Comparison of ENCODE assay signal across 21 cellular contexts in the genomic region with DNA sequence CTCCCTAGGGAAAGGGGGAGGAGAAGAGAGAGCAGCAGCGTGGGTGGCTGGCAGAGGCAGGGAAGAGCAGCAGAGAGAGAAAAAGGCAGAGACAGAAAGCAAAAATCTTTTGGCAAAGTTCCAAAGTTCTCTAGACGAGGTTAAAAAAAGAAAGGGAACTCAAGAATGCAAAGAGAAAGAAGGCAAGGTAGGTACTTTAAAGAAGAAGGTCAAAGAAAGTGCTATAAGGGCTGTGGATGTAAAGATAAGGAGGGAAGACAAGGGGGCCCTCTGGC.
"Had no signal": no experiment of that assay in that cellular context is flagged by ENCODE, and none has a peak within 500 bp of the region (broad histone marks: within the 10 kb centered on the region; RNA-seq: fewer than 3 reads in every experiment).

No MANE protein-coding gene starts in this region.

- H3K4me1 Mint-ChIP-seq: activated naive CD4-positive, alpha-beta T cell treated with anti-CD3 and anti-CD28 coated beads, Interleukin-2, amount 10 ng/mL, durations not matched to agents 7 days and 5 days; activated naive CD8-positive, alpha-beta T cell treated with anti-CD3 and anti-CD28 coated beads, Interleukin-2, amount 50 U/mL, for 24 hours had no signal

- H3K27ac Mint-ChIP-seq: activated CD8-positive, alpha-beta T cell treated with anti-CD3 and anti-CD28 coated beads for 36 hours; activated naive CD4-positive, alpha-beta T cell treated with anti-CD3 and anti-CD28 coated beads, Interleukin-2, amount 10 ng/mL, durations not matched to agents 7 days and 5 days; activated naive CD8-positive, alpha-beta T cell treated with anti-CD3 and anti-CD28 coated beads, Interleukin-2, amount 50 U/mL, for 24 hours; activated T-cell treated with anti-CD3 and anti-CD28 coated beads, Interleukin-2, amount 50 U/mL, for 24 hours; stimulated activated naive CD8-positive, alpha-beta T cell treated with anti-CD3 and anti-CD28 coated beads, Interleukin-15, Interleukin-2, amounts not matched to agents 100 ng/mL and 50 ng/mL, for 24 hours had no signal

- ATAC-seq: activated CD8-positive, alpha-beta T cell treated with anti-CD3 and anti-CD28 coated beads for 36 hours; activated naive CD8-positive, alpha-beta T cell treated with anti-CD3 and anti-CD28 coated beads, Interleukin-2, amount 50 U/mL, for 24 hours; left lung had no signal

- DNase-seq: activated CD4-positive, alpha-beta T cell treated with anti-CD3 and anti-CD28 coated beads for 48 hours; activated CD4-positive, CD25-positive, alpha-beta regulatory T cell; activated CD8-positive, alpha-beta T cell treated with anti-CD3 and anti-CD28 coated beads for 36 hours; activated effector memory CD4-positive, alpha-beta T cell treated with Interleukin-2 at 50 U/mL for 16 hours; activated naive CD4-positive, alpha-beta T cell treated with anti-CD3 and anti-CD28 coated beads, Interleukin-2, amount 10 ng/mL, durations not matched to agents 7 days and 5 days; activated naive CD8-positive, alpha-beta T cell treated with anti-CD3 and anti-CD28 coated beads, Interleukin-2, amount 50 U/mL, for 24 hours; activated T-cell treated with anti-CD3 and anti-CD28 coated beads, Interleukin-2, amount 50 U/mL, for 24 hours; cortex of kidney; erythroblast; left lung; mammary epithelial cell; midbrain; retina; stimulated activated CD4-positive, alpha-beta T cell treated with anti-CD3 and anti-CD28 coated beads, Interleukin-15, amount 100 ng/mL, for 24 hours; stimulated activated CD4-positive, alpha-beta T cell treated with anti-CD3 and anti-CD28 coated beads, Interleukin-2, amount 100 ng/mL, for 48 hours; T-helper 9 cell; upper lobe of left lung had no signal

- H3K4me3 ChIP-seq: ascending aorta, breast epithelium, left lung, suprapubic skin, upper lobe of left lung had no signal

- H3K4me3 Mint-ChIP-seq: activated CD8-positive, alpha-beta T cell treated with anti-CD3 and anti-CD28 coated beads for 36 hours; activated naive CD4-positive, alpha-beta T cell treated with anti-CD3 and anti-CD28 coated beads, Interleukin-2, amount 10 ng/mL, durations not matched to agents 7 days and 5 days; activated naive CD8-positive, alpha-beta T cell treated with anti-CD3 and anti-CD28 coated beads, Interleukin-2, amount 50 U/mL, for 24 hours; activated T-cell treated with anti-CD3 and anti-CD28 coated beads, Interleukin-2, amount 50 U/mL, for 24 hours; stimulated activated naive CD8-positive, alpha-beta T cell treated with anti-CD3 and anti-CD28 coated beads, Interleukin-15, Interleukin-2, amounts not matched to agents 100 ng/mL and 50 ng/mL, for 24 hours had no signal

- H3K36me3 Mint-ChIP-seq: activated naive CD4-positive, alpha-beta T cell treated with anti-CD3 and anti-CD28 coated beads, Interleukin-2, amount 10 ng/mL, durations not matched to agents 7 days and 5 days had no signal

- H3K27ac ChIP-seq: ascending aorta, breast epithelium, left lung, suprapubic skin, upper lobe of left lung had no signal

- H3K27me3 ChIP-seq: ascending aorta, breast epithelium, suprapubic skin, upper lobe of left lung had no signal

- H3K4me1 ChIP-seq: ascending aorta, breast epithelium, left lung, upper lobe of left lung had no signal

- H3K36me3 ChIP-seq: ascending aorta, breast epithelium, left lung, suprapubic skin, upper lobe of left lung had no signal
